Comparison of ENCODE assay signal across 14 cellular contexts in the genomic region with DNA sequence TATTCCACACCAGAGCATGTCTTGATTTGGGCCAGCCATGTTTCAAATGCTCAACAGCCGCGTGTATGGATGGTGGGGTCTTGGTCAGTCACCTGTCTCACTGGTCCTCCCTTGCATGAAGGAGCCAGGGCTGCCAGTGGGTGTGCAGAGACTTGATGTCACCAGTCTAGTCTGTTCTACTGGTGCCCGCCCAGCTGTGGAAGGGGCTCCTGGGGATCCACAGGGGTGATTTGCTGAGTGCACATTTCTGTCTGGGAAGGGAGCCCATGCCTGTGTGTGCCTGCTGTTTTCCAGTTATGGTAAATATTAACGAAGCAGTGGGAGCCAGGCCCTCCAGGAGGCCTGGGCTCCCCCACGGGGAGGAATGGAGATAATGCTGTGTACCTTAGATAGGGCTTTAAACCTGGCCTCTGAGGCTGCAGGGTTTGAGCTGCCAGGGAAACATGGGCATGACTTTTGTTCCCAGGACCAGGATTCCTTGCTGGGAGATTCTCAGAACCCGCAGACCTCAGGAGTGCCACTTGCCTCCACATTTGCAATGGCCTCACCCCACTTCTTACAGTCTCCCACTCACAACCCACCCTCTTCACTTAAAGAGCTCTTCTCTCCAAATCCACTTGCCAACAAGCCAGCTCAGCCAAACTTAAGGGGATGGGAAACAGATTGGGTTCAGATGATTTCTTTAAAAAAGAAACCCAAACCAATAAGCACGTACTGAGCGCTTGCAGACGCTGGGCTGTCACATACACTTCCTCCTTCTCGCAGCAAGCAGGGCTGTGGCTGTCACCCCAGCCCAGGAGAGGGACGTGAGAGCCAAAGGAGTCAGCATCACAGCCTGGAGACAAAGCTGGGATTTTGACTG. TPM values are rescaled to one million over a fixed set of nuclear protein-coding genes. Genes with fewer than 3 reads are reported as not detected.
DNase-seq lines count a peak whose midpoint lies in the region; ATAC-seq and TF ChIP-seq lines count a peak whose summit lies in the region.
"Had no signal": no experiment of that assay in that cellular context is flagged by ENCODE, and none has a peak within 500 bp of the region (broad histone marks: within the 10 kb centered on the region; RNA-seq: fewer than 3 reads in every experiment).

No MANE protein-coding gene starts in this region.

- H3K9me3 Mint-ChIP-seq in stimulated activated memory B cell treated with anti-CD40 and anti-IgM and Interleukin-4, amounts not matched to agents 10 μg/mL and 1 μg/mL and 100 μg/mL, for 72 hours: no peaks in the 10 kb centered on the region

- no peak overlapping the region for H3K4me3 ChIP-seq in hepatocyte
- H3K4me3 ChIP-seq: MG63, tibial nerve had no signal

- H3K27ac Mint-ChIP-seq in stimulated activated memory B cell treated with anti-CD40 and anti-IgM and Interleukin-4, amounts not matched to agents 10 μg/mL and 1 μg/mL and 100 μg/mL, for 72 hours: peak overlapping the region; percentile 60
- H3K27ac Mint-ChIP-seq: activated CD8-positive, alpha-beta memory T cell treated with anti-CD3 and anti-CD28 coated beads, Interleukin-2, amount 10 ng/mL, durations not matched to agents 7 days and 5 days had no signal

- 38% methylated on average over 11 of the region's 11 CpGs for WGBS in hepatocyte (ENCODE audit: low lambda C conversion rate, missing lambda C conversion rate)

- no peaks in the 10 kb centered on the region for H4K20me1 ChIP-seq in hepatocyte (ENCODE audit: insufficient read depth, poor library complexity, severe bottlenecking)

- no peaks in the 10 kb centered on the region for H3K36me3 Mint-ChIP-seq in stimulated activated memory B cell treated with anti-CD40 and anti-IgM and Interleukin-4, amounts not matched to agents 10 μg/mL and 1 μg/mL and 100 μg/mL, for 72 hours
- H3K36me3 Mint-ChIP-seq: activated CD8-positive, alpha-beta memory T cell treated with anti-CD3 and anti-CD28 coated beads, Interleukin-2, amount 10 ng/mL, durations not matched to agents 7 days and 5 days had no signal

- H3K79me2 ChIP-seq in hepatocyte: no peaks in the 10 kb centered on the region

- DNase-seq in NCI-H1417 (lab: John Stamatoyannopoulos, UW) (peak; percentile 58 to 77 (median 77)), NCI-H1417 treated with DMSO at 0.1 percent for 48 hours (lab: John Stamatoyannopoulos, UW) (no peak), NOMO-1 treated with dmso at 0.1 percent for 144 hours (lab: John Stamatoyannopoulos, UW; ENCODE audit: unreplicated experiment) (peak; percentile 31), hepatocyte (ENCODE audit: low spot score) (peak; percentile 84), cortex of kidney (lab: John Stamatoyannopoulos, UW) (no peak), NCI-H2029 treated with DMSO at 0.1 percent for 48 hours (lab: John Stamatoyannopoulos, UW) (no peak)
- DNase-seq: 8988T; activated CD8-positive, alpha-beta memory T cell treated with anti-CD3 and anti-CD28 coated beads, Interleukin-2, amount 10 ng/mL, durations not matched to agents 7 days and 5 days; foreskin fibroblast; MG63; stimulated activated CD4-positive, alpha-beta T cell treated with anti-CD3 and anti-CD28 coated beads, Interleukin-2, amount 100 ng/mL, for 48 hours had no signal

- H3K4me1 Mint-ChIP-seq in stimulated activated memory B cell treated with anti-CD40 and anti-IgM and Interleukin-4, amounts not matched to agents 10 μg/mL and 1 μg/mL and 100 μg/mL, for 72 hours: peaks cover 7% of the 10 kb centered on the region

- H3K9me3 ChIP-seq in hepatocyte (ENCODE audit: low read depth): no peaks in the 10 kb centered on the region
- H3K9me3 ChIP-seq: MG63, tibial nerve had no signal

- H3K4me1 ChIP-seq in hepatocyte (ENCODE audit: insufficient read depth): peaks cover 34% of the 10 kb centered on the region
- H3K4me1 ChIP-seq: tibial nerve had no signal

- peak; percentile 45 for ATAC-seq in stimulated activated memory B cell treated with anti-CD40 and anti-IgM and Interleukin-4, amounts not matched to agents 10 μg/mL and 1 μg/mL and 100 μg/mL, for 72 hours
- no peak for ATAC-seq in GM21526 (IDR thresholded peaks at IDR 0.05; ENCODE audit: low FRiP score, unreplicated experiment)
- ATAC-seq: activated CD8-positive, alpha-beta memory T cell treated with anti-CD3 and anti-CD28 coated beads, Interleukin-2, amount 10 ng/mL, durations not matched to agents 7 days and 5 days had no signal

- no peaks in the 10 kb centered on the region for H3K27me3 ChIP-seq in hepatocyte
- H3K27me3 ChIP-seq: MG63, tibial nerve had no signal

- H3K36me3 ChIP-seq in hepatocyte (replicated peaks; ENCODE audit: insufficient read depth, low read depth): no peaks in the 10 kb centered on the region
- H3K36me3 ChIP-seq: MG63, tibial nerve had no signal

- H2AFZ ChIP-seq in hepatocyte: no peak overlapping the region

- H3K4me2 ChIP-seq in hepatocyte: peak overlapping the region; percentile 63

- peaks cover 40% of the 10 kb centered on the region for H3K27me3 Mint-ChIP-seq in stimulated activated memory B cell treated with anti-CD40 and anti-IgM and Interleukin-4, amounts not matched to agents 10 μg/mL and 1 μg/mL and 100 μg/mL, for 72 hours

- no peak overlapping the region for H3K4me3 Mint-ChIP-seq in stimulated activated memory B cell treated with anti-CD40 and anti-IgM and Interleukin-4, amounts not matched to agents 10 μg/mL and 1 μg/mL and 100 μg/mL, for 72 hours
- H3K4me3 Mint-ChIP-seq: activated CD8-positive, alpha-beta memory T cell treated with anti-CD3 and anti-CD28 coated beads, Interleukin-2, amount 10 ng/mL, durations not matched to agents 7 days and 5 days had no signal

- H3K9me2 ChIP-seq in hepatocyte (replicated peaks; ENCODE audit: insufficient read depth): no peaks in the 10 kb centered on the region

- H3K27ac ChIP-seq in hepatocyte: peak overlapping the region; percentile 93
- H3K27ac ChIP-seq: tibial nerve had no signal

- TF ChIP-seq CTCF in hepatocyte (IDR thresholded peaks at IDR 0.05; ENCODE audit: poor library complexity): no peak

RNA-seq across cellular contexts. Expression of gene VEGFA, which starts 54.1 kb away (rescaled TPM):
- 165 and 179 TPM in 2 replicates for total RNA-seq in hepatocyte
- 129 and 148 TPM in 2 replicates for polyA plus RNA-seq in hepatocyte

Comparison
In these comparisons a context has a peak if more than half of its experiments do, and no peak if none do; other contexts are left out.
1. DNase-seq: peak in NCI-H1417 (3 of 3), NOMO-1 treated with dmso at 0.1 percent for 144 hours (single experiment) and hepatocyte (single experiment); none in NCI-H1417 treated with DMSO at 0.1 percent for 48 hours (single experiment), cortex of kidney (single experiment) and NCI-H2029 treated with DMSO at 0.1 percent for 48 hours (single experiment).